In the genomic region with DNA sequence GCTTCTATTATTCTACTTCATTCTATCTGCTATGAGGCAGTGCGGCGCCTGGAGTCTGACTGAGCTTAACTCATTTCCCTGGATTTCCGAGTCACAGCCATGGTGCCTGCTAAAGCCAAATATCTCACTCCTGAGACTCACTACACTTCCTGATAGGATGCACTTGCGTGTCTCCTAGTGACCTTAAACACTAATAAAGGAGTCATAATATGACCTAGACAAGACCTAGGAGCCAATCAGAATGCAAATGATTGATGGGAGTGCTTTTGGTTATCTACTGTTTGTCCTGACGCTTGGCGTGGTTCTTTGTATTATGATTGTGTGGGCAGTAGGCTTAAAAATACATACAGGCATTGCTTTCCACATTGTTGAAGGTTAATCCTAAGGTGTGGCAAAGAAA, we compare ENCODE assay signal across 17 cellular contexts.
"Had no signal": no experiment of that assay in that cellular context is flagged by ENCODE, and none has a peak within 500 bp of the region (broad histone marks: within the 10 kb centered on the region; RNA-seq: fewer than 3 reads in every experiment).

No MANE protein-coding gene starts in this region.

- H3K27me3 ChIP-seq: gastroesophageal sphincter, hepatocyte had no signal

- ATAC-seq: gastroesophageal sphincter; psoas muscle; SK-N-SH treated with all-trans-retinoic acid at 6 μM for 48 hours; stimulated activated effector memory CD8-positive, alpha-beta T cell treated with anti-CD3 and anti-CD28 coated beads, Interleukin-12 subunit alpha, Interleukin-12 subunit beta, amount 100 ng/mL, for 72 hours had no signal

- H3K9me3 ChIP-seq: gastroesophageal sphincter, psoas muscle, thoracic aorta had no signal

- H3K27ac Mint-ChIP-seq: activated T-helper 1 cell treated with anti-CD3 and anti-CD28 coated beads, Interleukin-12 subunit alpha, Interleukin-12 subunit beta, Interleukin-2, Interleukin-4 antibody, amounts not matched to agents 30 ng/mL and 10 ng/mL and 1 ng/mL, durations not matched to agents 14 hours and 24 hours and 36 hours; stimulated activated effector memory CD8-positive, alpha-beta T cell treated with anti-CD3 and anti-CD28 coated beads, Interleukin-12 subunit alpha, Interleukin-12 subunit beta, amount 100 ng/mL, for 72 hours had no signal

- H3K4me3 ChIP-seq: gastroesophageal sphincter, hepatocyte, psoas muscle, thoracic aorta had no signal

- H3K27ac ChIP-seq: gastroesophageal sphincter, hepatocyte, psoas muscle, thoracic aorta had no signal

- FAIRE-seq: bronchial epithelial cell, colon, kidney had no signal

- H3K4me1 Mint-ChIP-seq: stimulated activated effector memory CD8-positive, alpha-beta T cell treated with anti-CD3 and anti-CD28 coated beads, Interleukin-12 subunit alpha, Interleukin-12 subunit beta, amount 100 ng/mL, for 72 hours had no signal

- H3K9me3 Mint-ChIP-seq: activated T-helper 1 cell treated with anti-CD3 and anti-CD28 coated beads, Interleukin-12 subunit alpha, Interleukin-12 subunit beta, Interleukin-2, Interleukin-4 antibody, amounts not matched to agents 30 ng/mL and 10 ng/mL and 1 ng/mL, durations not matched to agents 14 hours and 24 hours and 36 hours; stimulated activated effector memory CD8-positive, alpha-beta T cell treated with anti-CD3 and anti-CD28 coated beads, Interleukin-12 subunit alpha, Interleukin-12 subunit beta, amount 100 ng/mL, for 72 hours had no signal

- H3K36me3 Mint-ChIP-seq: stimulated activated effector memory CD8-positive, alpha-beta T cell treated with anti-CD3 and anti-CD28 coated beads, Interleukin-12 subunit alpha, Interleukin-12 subunit beta, amount 100 ng/mL, for 72 hours had no signal

- DNase-seq: activated CD4-positive, CD25-positive, alpha-beta regulatory T cell treated with anti-CD3 and anti-CD28 coated beads, Interleukin-2, amount 50 U/mL, for 72 hours; activated naive CD4-positive, alpha-beta T cell; anterior cingulate cortex; kidney; psoas muscle; stimulated activated CD4-positive, alpha-beta T cell treated with anti-CD3 and anti-CD28 coated beads, Interleukin-12 subunit alpha, Interleukin-12 subunit beta, amount 100 ng/mL, for 4 hours; stimulated activated CD4-positive, alpha-beta T cell treated with anti-CD3 and anti-CD28 coated beads, Interleukin-2, amount 100 ng/mL, for 24 hours; T-helper 1 cell; T1000 had no signal

- H3K4me3 Mint-ChIP-seq: activated T-helper 1 cell treated with anti-CD3 and anti-CD28 coated beads, Interleukin-12 subunit alpha, Interleukin-12 subunit beta, Interleukin-2, Interleukin-4 antibody, amounts not matched to agents 30 ng/mL and 10 ng/mL and 1 ng/mL, durations not matched to agents 14 hours and 24 hours and 36 hours; stimulated activated effector memory CD8-positive, alpha-beta T cell treated with anti-CD3 and anti-CD28 coated beads, Interleukin-12 subunit alpha, Interleukin-12 subunit beta, amount 100 ng/mL, for 72 hours had no signal

- H3K4me1 ChIP-seq: gastroesophageal sphincter had no signal
